Comparison of ENCODE assay signal across 1 cellular context in the genomic region with DNA sequence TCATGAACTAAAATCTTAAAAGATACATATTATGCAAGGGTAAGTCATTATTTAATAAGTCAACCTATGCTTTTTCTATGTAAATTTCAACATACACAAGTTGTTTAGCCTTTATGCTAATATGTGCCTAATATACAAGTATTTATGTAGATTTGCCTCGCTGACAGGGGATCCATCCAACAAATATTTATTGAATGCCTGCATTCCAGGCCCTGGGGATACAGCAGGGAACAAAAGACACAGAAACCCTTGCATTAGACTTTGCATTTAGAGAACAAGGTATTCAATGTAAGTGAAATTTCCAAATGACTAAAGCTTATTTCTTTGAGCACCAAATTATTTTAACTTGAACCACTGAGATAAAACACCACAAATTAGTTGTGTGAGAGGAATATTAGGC.
TF ChIP-seq lines count a peak whose summit lies in the region.

No MANE protein-coding gene starts in this region.

TF ChIP-seq in GM23338, 12 proteins besides CTCF, POLR2A, EP300 and RAD21 (continued from another document):
- TF ChIP-seq ZNF114 (CRISPR knock-in tag; IDR thresholded peaks at IDR 0.05) (no peak), EZH2phosphoT487 (IDR thresholded peaks at IDR 0.05; ENCODE audit: unreplicated experiment) (no peak)
